In genomic region chr21:40936151-40936550, GRCh38 we compare ENCODE assay signal across 24 cellular contexts.
"Had no signal": no experiment of that assay in that cellular context is flagged by ENCODE, and none has a peak within 500 bp of the region (broad histone marks: within the 10 kb centered on the region; RNA-seq: fewer than 3 reads in every experiment).

No MANE protein-coding gene starts in this region.

- H3K4me3 Mint-ChIP-seq: endodermal cell; naive B cell; nephron; stimulated activated memory B cell treated with anti-CD40 and anti-IgM and Interleukin-4, amounts not matched to agents 10 μg/mL and 1 μg/mL and 100 μg/mL, for 72 hours; stimulated activated naive CD8-positive, alpha-beta T cell treated with anti-CD3 and anti-CD28 coated beads, Interleukin-15, Interleukin-2, amounts not matched to agents 100 ng/mL and 50 ng/mL, for 24 hours had no signal

- DNase-seq: central memory CD4-positive, alpha-beta T cell; effector CD4-positive, alpha-beta T cell; endodermal cell; glutamatergic neuron; naive B cell; occipital lobe; spleen; stimulated activated CD4-positive, alpha-beta T cell treated with anti-CD3 and anti-CD28 coated beads, Interleukin-15, amount 100 ng/mL, for 24 hours; stimulated activated CD4-positive, alpha-beta T cell treated with anti-CD3 and anti-CD28 coated beads, Interleukin-1b, Interleukin-23, amount 100 ng/mL, for 48 hours; stimulated activated CD4-positive, alpha-beta T cell treated with anti-CD3 and anti-CD28 coated beads, Interleukin-4, amount 100 ng/mL, for 24 hours; tibial artery had no signal

- H3K4me1 Mint-ChIP-seq: naive B cell; nephron; stimulated activated memory B cell treated with anti-CD40 and anti-IgM and Interleukin-4, amounts not matched to agents 10 μg/mL and 1 μg/mL and 100 μg/mL, for 72 hours had no signal

- H3K27me3 Mint-ChIP-seq: progenitor cell of endocrine pancreas; stimulated activated memory B cell treated with anti-CD40 and anti-IgM and Interleukin-4, amounts not matched to agents 10 μg/mL and 1 μg/mL and 100 μg/mL, for 72 hours had no signal

- H3K27me3 ChIP-seq: gastroesophageal sphincter, hepatocyte, pancreas, tibial artery, upper lobe of left lung had no signal

- H3K36me3 Mint-ChIP-seq: naive B cell; stimulated activated memory B cell treated with anti-CD40 and anti-IgM and Interleukin-4, amounts not matched to agents 10 μg/mL and 1 μg/mL and 100 μg/mL, for 72 hours had no signal

- ATAC-seq: esophagus mucosa; gastroesophageal sphincter; left lobe of liver; pancreas; sciatic nerve; stimulated activated memory B cell treated with anti-CD40 and anti-IgM and Interleukin-4, amounts not matched to agents 10 μg/mL and 1 μg/mL and 100 μg/mL, for 72 hours had no signal

- H3K9me3 Mint-ChIP-seq: endodermal cell; stimulated activated naive CD8-positive, alpha-beta T cell treated with anti-CD3 and anti-CD28 coated beads, Interleukin-15, Interleukin-2, amounts not matched to agents 100 ng/mL and 50 ng/mL, for 24 hours had no signal

- H3K9me3 ChIP-seq: gastroesophageal sphincter, pancreas, tibial artery, upper lobe of left lung had no signal

- H3K4me1 ChIP-seq: gastroesophageal sphincter, pancreas, spleen, tibial artery, upper lobe of left lung had no signal

- H3K4me3 ChIP-seq: coronary artery, gastroesophageal sphincter, hepatocyte, lung, pancreas, spleen, tibial artery, upper lobe of left lung had no signal

- H3K27ac ChIP-seq: coronary artery, gastroesophageal sphincter, hepatocyte, pancreas, spleen, tibial artery, upper lobe of left lung had no signal

- H3K36me3 ChIP-seq: gastroesophageal sphincter, pancreas, spleen, tibial artery, upper lobe of left lung had no signal

- H3K27ac Mint-ChIP-seq: endodermal cell; naive B cell; nephron; stimulated activated memory B cell treated with anti-CD40 and anti-IgM and Interleukin-4, amounts not matched to agents 10 μg/mL and 1 μg/mL and 100 μg/mL, for 72 hours; stimulated activated naive CD8-positive, alpha-beta T cell treated with anti-CD3 and anti-CD28 coated beads, Interleukin-15, Interleukin-2, amounts not matched to agents 100 ng/mL and 50 ng/mL, for 24 hours had no signal
